In genomic region chr1:183822081-183822611, GRCh38 we compare ENCODE assay signal across 13 cellular contexts. TPM values are rescaled to one million over a fixed set of nuclear protein-coding genes. Genes with fewer than 3 reads are reported as not detected.
A peak's percentile ranks its signal among the peaks of the same experiment; 100 is the strongest.
DNase-seq lines count a peak whose midpoint lies in the region; ATAC-seq, FAIRE-seq and TF ChIP-seq lines count a peak whose summit lies in the region.
"Had no signal": no experiment of that assay in that cellular context is flagged by ENCODE, and none has a peak within 500 bp of the region (broad histone marks: within the 10 kb centered on the region; RNA-seq: fewer than 3 reads in every experiment).

No MANE protein-coding gene starts in this region.

- H4K20me1 ChIP-seq in BLaER1 (peaks cover 15% of the 10 kb centered on the region; the same call in 1 of the 2 replicates), astrocyte (ENCODE audit: insufficient read depth, low read length) (peaks cover 1% of the 10 kb centered on the region)

- no peaks in the 10 kb centered on the region for H3K9me3 Mint-ChIP-seq in astrocyte (ENCODE audit: unreplicated experiment)
- H3K9me3 Mint-ChIP-seq in effector memory CD8-positive, alpha-beta T cell, result no peaks in the 10 kb centered on the region
- H3K9me3 Mint-ChIP-seq: CD4-positive, CD25-positive, alpha-beta regulatory T cell had no signal

- H3K36me3 Mint-ChIP-seq in astrocyte (ENCODE audit: low read depth, unreplicated experiment), result no peaks in the 10 kb centered on the region
- H3K36me3 Mint-ChIP-seq in effector memory CD8-positive, alpha-beta T cell (ENCODE audit: insufficient read depth), result no peaks in the 10 kb centered on the region
- H3K36me3 Mint-ChIP-seq: CD4-positive, CD25-positive, alpha-beta regulatory T cell had no signal

- H3K27me3 ChIP-seq in BLaER1, result no peaks in the 10 kb centered on the region
- no peaks in the 10 kb centered on the region for H3K27me3 ChIP-seq in astrocyte (ENCODE audit: insufficient read depth, low read length)
- H3K27me3 ChIP-seq in cardiac muscle cell, result no peaks in the 10 kb centered on the region
- no peaks in the 10 kb centered on the region for H3K27me3 ChIP-seq in skeletal muscle tissue (ENCODE audit: control insufficient read depth in 3 of 3, insufficient read depth in 3 of 3, low read length in 3 of 3)

- H3K4me3 ChIP-seq in BLaER1 (no peak overlapping the region), astrocyte (ENCODE audit: insufficient read depth, low read depth, low read length) (no peak overlapping the region), cardiac muscle cell (no peak overlapping the region), skeletal muscle tissue (ENCODE audit: low read length in 3 of 3) (peak overlapping the region in 1 of 3 donors; percentile 10)
- H3K4me3 ChIP-seq: prostate gland had no signal

- H2AFZ ChIP-seq in astrocyte (ENCODE audit: low read depth, low read length), result no peak overlapping the region

- ATAC-seq in effector memory CD8-positive, alpha-beta T cell (replicated peaks), result no peak

- TF ChIP-seq CTCF in astrocyte (IDR thresholded peaks at IDR 0.05; ENCODE audit: insufficient read depth, low read depth, low read length) (no peak), cardiac muscle cell (IDR thresholded peaks at IDR 0.05; ENCODE audit: low read depth, low read length) (no peak)

- no peak overlapping the region for H3K9ac ChIP-seq in BLaER1
- H3K9ac ChIP-seq in astrocyte (ENCODE audit: low read length), result no peak overlapping the region
- H3K9ac ChIP-seq in skeletal muscle tissue (ENCODE audit: low read depth in 1 of 3, low read length in 3 of 3), result no peak overlapping the region

- peaks cover 14% of the 10 kb centered on the region for H3K4me1 Mint-ChIP-seq in astrocyte (ENCODE audit: low read depth, unreplicated experiment)
- H3K4me1 Mint-ChIP-seq in effector memory CD8-positive, alpha-beta T cell (ENCODE audit: low read depth in 2 of 2), result no peaks in the 10 kb centered on the region
- H3K4me1 Mint-ChIP-seq: CD4-positive, CD25-positive, alpha-beta regulatory T cell had no signal

- H3K27me3 Mint-ChIP-seq in astrocyte (ENCODE audit: low read depth, unreplicated experiment), result no peaks in the 10 kb centered on the region
- H3K27me3 Mint-ChIP-seq in effector memory CD8-positive, alpha-beta T cell, result no peaks in the 10 kb centered on the region
- H3K27me3 Mint-ChIP-seq: CD4-positive, CD25-positive, alpha-beta regulatory T cell had no signal

- H3K4me3 Mint-ChIP-seq in astrocyte (ENCODE audit: unreplicated experiment), result no peak overlapping the region
- no peak overlapping the region for H3K4me3 Mint-ChIP-seq in effector memory CD8-positive, alpha-beta T cell
- H3K4me3 Mint-ChIP-seq: CD4-positive, CD25-positive, alpha-beta regulatory T cell had no signal

- H3K4me1 ChIP-seq in BLaER1, result peaks cover 64% of the 10 kb centered on the region
- peaks cover 14% of the 10 kb centered on the region for H3K4me1 ChIP-seq in astrocyte (ENCODE audit: insufficient read depth, low read length)
- H3K4me1 ChIP-seq in cardiac muscle cell (ENCODE audit: low read depth), result peaks cover 37% of the 10 kb centered on the region
- peaks cover 0 to 14% (median 7%) of the 10 kb centered on the region in 3 donors for H3K4me1 ChIP-seq in skeletal muscle tissue (ENCODE audit: control insufficient read depth in 3 of 3, insufficient read depth in 3 of 3, low read length in 3 of 3)

- H3K9me3 ChIP-seq in BLaER1 (no peaks in the 10 kb centered on the region), astrocyte (ENCODE audit: insufficient read depth, low read depth, low read length) (no peaks in the 10 kb centered on the region), cardiac muscle cell (ENCODE audit: low read depth) (no peaks in the 10 kb centered on the region), skeletal muscle tissue (ENCODE audit: control insufficient read depth in 3 of 3, low read length in 3 of 3) (no peaks in the 10 kb centered on the region)
- H3K9me3 ChIP-seq: prostate gland had no signal

- 0 out of 2 replicates have a peak overlapping the region, but pooled peaks have one; percentile 0 for H3K27ac ChIP-seq in BLaER1
- peak overlapping the region; percentile 37 for H3K27ac ChIP-seq in astrocyte (ENCODE audit: low read depth, low read length)
- peak overlapping the region; percentile 21 for H3K27ac ChIP-seq in cardiac muscle cell
- peak overlapping the region; percentile 41 for H3K27ac ChIP-seq in skeletal muscle tissue (ENCODE audit: low read depth, low read length)

- FAIRE-seq in astrocyte (lab: Jason Lieb, UNC), result peak; percentile 50

- peak overlapping the region; percentile 21 for H3K4me2 ChIP-seq in BLaER1
- H3K4me2 ChIP-seq in astrocyte (ENCODE audit: low read length), result peak overlapping the region; percentile 55

- peaks cover 2% of the 10 kb centered on the region for H3K79me2 ChIP-seq in astrocyte (ENCODE audit: insufficient read depth, low read length)

- peak; percentile 59 for DNase-seq in astrocyte (ENCODE audit: low read depth)
- DNase-seq in cardiac muscle cell (ENCODE audit: low read depth in 1 of 2, low spot score in 1 of 2), result peak in 1 of 2 donors; percentile 56
- DNase-seq in stimulated activated CD4-positive, alpha-beta T cell treated with anti-CD3 and anti-CD28 coated beads, Interleukin-15, amount 100 ng/mL, for 24 hours, result no peak
- no peak for DNase-seq in D341Med (ENCODE audit: low spot score)
- no peak for DNase-seq in effector memory CD8-positive, alpha-beta T cell
- no peak for DNase-seq in HK-2 (ENCODE audit: unreplicated experiment)
- DNase-seq: activated gamma-delta T cell; CD4-positive, CD25-positive, alpha-beta regulatory T cell; kidney glomerular epithelial cell; NCI-H526 had no signal

- H3K27ac Mint-ChIP-seq in astrocyte (ENCODE audit: unreplicated experiment), result no peak overlapping the region
- no peak overlapping the region for H3K27ac Mint-ChIP-seq in effector memory CD8-positive, alpha-beta T cell
- H3K27ac Mint-ChIP-seq: CD4-positive, CD25-positive, alpha-beta regulatory T cell had no signal

- peaks cover 41% of the 10 kb centered on the region for H3K36me3 ChIP-seq in BLaER1
- H3K36me3 ChIP-seq in astrocyte (ENCODE audit: insufficient read depth, low read length), result no peaks in the 10 kb centered on the region
- no peaks in the 10 kb centered on the region for H3K36me3 ChIP-seq in cardiac muscle cell
- H3K36me3 ChIP-seq in skeletal muscle tissue (ENCODE audit: control insufficient read depth in 3 of 3, insufficient read depth in 3 of 3, low read length in 3 of 3), result no peaks in the 10 kb centered on the region
- H3K36me3 ChIP-seq: prostate gland had no signal

RNA-seq across cellular contexts. Expression of gene RGL1, which starts 17.2 kb away (rescaled TPM):
- total RNA-seq in astrocyte (9.6 and 10.1 TPM in 2 replicates), cardiac muscle cell (20.6 and 22.8 TPM in 2 replicates), skeletal muscle tissue (28.2 TPM)
- 21.6 and 24.1 TPM in 2 replicates for polyA plus RNA-seq in cardiac muscle cell
